In genomic region chr1:121368910-121369309, GRCh38 we compare ENCODE assay signal across 7 cellular contexts.
DNase-seq lines count a peak whose midpoint lies in the region; ATAC-seq and TF ChIP-seq lines count a peak whose summit lies in the region.
"Not testable (repeated sequence)": the region's sequence is repeated elsewhere in the genome, so short reads cannot be mapped to it uniquely, and the experiment has no call there.

No MANE protein-coding gene starts in this region.

- not testable (repeated sequence) for H4K8ac ChIP-seq in IMR-90 (ENCODE audit: low read depth in 2 of 2, low read length in 2 of 2)

- H3K56ac ChIP-seq in IMR-90 (ENCODE audit: extremely low read depth, insufficient read depth, low read length): not testable (repeated sequence)

- no CpG with 5 or more reads among the region's 5 CpGs for WGBS in IMR-90 (ENCODE audit: extremely low coverage in 2 of 2, insufficient read length in 1 of 2), 2 experiments
- WGBS in heart right ventricle, 2 donors: no CpG with 5 or more reads among the region's 5 CpGs
- no CpG with 5 or more reads among the region's 5 CpGs for WGBS in right lobe of liver (ENCODE audit: insufficient coverage, low coverage, low lambda C conversion rate, missing lambda C conversion rate)

- H4K20me1 ChIP-seq in IMR-90 (ENCODE audit: insufficient read depth, low read length): not testable (repeated sequence)

- H3K4me1 ChIP-seq in IMR-90 (ENCODE audit: control insufficient read depth, insufficient read depth, low read length); heart right ventricle; right lobe of liver; upper lobe of right lung: not testable (repeated sequence)

- H2BK5ac ChIP-seq in IMR-90 (ENCODE audit: low read depth, low read length, poor library complexity, severe bottlenecking): not testable (repeated sequence)

- not testable (repeated sequence) for TF ChIP-seq POLR2A in IMR-90 (IDR thresholded peaks at IDR 0.05; ENCODE audit: low read depth, low read length); right lobe of liver (IDR thresholded peaks at IDR 0.05)

- H3K4ac ChIP-seq in IMR-90 (ENCODE audit: low read depth, low read length): not testable (repeated sequence)

- H2AFZ ChIP-seq in IMR-90 (replicated peaks; ENCODE audit: low read length, poor library complexity): not testable (repeated sequence)

- not testable (repeated sequence) for H3K4me2 ChIP-seq in IMR-90 (ENCODE audit: low read depth, low read length)

- not testable (repeated sequence) for TF ChIP-seq CTCF in IMR-90 (conservative IDR thresholded peaks at IDR 0.05; ENCODE audit: low read depth, low read length); heart right ventricle (IDR thresholded peaks at IDR 0.05); right lobe of liver (IDR thresholded peaks at IDR 0.05); upper lobe of right lung (IDR thresholded peaks at IDR 0.05)

- H3K9ac ChIP-seq in IMR-90 (ENCODE audit: low read depth, low read length): not testable (repeated sequence)

- not testable (repeated sequence) for H2BK120ac ChIP-seq in IMR-90 (ENCODE audit: low read depth, low read length)

- H2BK20ac ChIP-seq in IMR-90 (ENCODE audit: low read depth, low read length): not testable (repeated sequence)

- not testable (repeated sequence) for TF ChIP-seq RAD21 in IMR-90 (IDR thresholded peaks at IDR 0.05; ENCODE audit: low read length)

- not testable (repeated sequence) for H3K18ac ChIP-seq in IMR-90 (ENCODE audit: low read depth, low read length)

- peak; percentile 46; the same call in 1 of the 2 replicates for ATAC-seq in IMR-90 (ENCODE audit: low read depth)
- ATAC-seq in Right ventricle myocardium superior (ENCODE audit: poor library complexity): peak; percentile 72
- ATAC-seq in heart right ventricle: peak; percentile 22 to 74 (median 60)
- ATAC-seq in left ventricle myocardium superior: peak; percentile 69
- peak in 3 of 4 donors; percentile 29 to 55 (median 30) for ATAC-seq in right lobe of liver
- peak; percentile 78 for ATAC-seq in sciatic nerve
- ATAC-seq in upper lobe of right lung: peak; percentile 39

- H2AK9ac ChIP-seq in IMR-90 (replicated peaks; ENCODE audit: low read depth, low read length, poor library complexity): not testable (repeated sequence)

- not testable (repeated sequence) for H2BK15ac ChIP-seq in IMR-90 (ENCODE audit: low read depth, low read length)

- POLR2A ChIA-PET in IMR-90 (lab: Charles Lee; ENCODE audit: unreplicated experiment): not testable (repeated sequence)

- in situ Hi-C loops in IMR-90 (cut with MboI; ENCODE audit: low sequenced_read_pairs): not testable (repeated sequence)

- CTCF ChIA-PET in IMR-90 (lab: Yijun Ruan, JAX): not testable (repeated sequence)

- H3K27me3 ChIP-seq in IMR-90 (ENCODE audit: control insufficient read depth, insufficient read depth, low read length); heart right ventricle; right lobe of liver; upper lobe of right lung: not testable (repeated sequence)

- not testable (repeated sequence) for H4K91ac ChIP-seq in IMR-90 (ENCODE audit: insufficient read depth, low read depth, low read length)

- not testable (repeated sequence) for H3K79me1 ChIP-seq in IMR-90 (ENCODE audit: low read depth in 1 of 2, low read length in 2 of 2)

- DNase-seq in IMR-90; Right ventricle myocardium superior; heart right ventricle; left ventricle myocardium superior; right lobe of liver; sciatic nerve (ENCODE audit: low spot score); upper lobe of right lung: not testable (repeated sequence)

- H3K9me1 ChIP-seq in IMR-90 (ENCODE audit: insufficient read depth, low read length): not testable (repeated sequence)

- H3K36me3 ChIP-seq in IMR-90 (ENCODE audit: control insufficient read depth, insufficient read depth, low read length); heart right ventricle; right lobe of liver; upper lobe of right lung: not testable (repeated sequence)

- H3K9me3 ChIP-seq in IMR-90 (ENCODE audit: control insufficient read depth, insufficient read depth, low read length); heart right ventricle; right lobe of liver; upper lobe of right lung: not testable (repeated sequence)

- not testable (repeated sequence) for H4K5ac ChIP-seq in IMR-90 (ENCODE audit: low read depth, low read length)

- not testable (repeated sequence) for H3K14ac ChIP-seq in IMR-90 (replicated peaks; ENCODE audit: low read depth, low read length)

- not testable (repeated sequence) for H2AK5ac ChIP-seq in IMR-90 (ENCODE audit: low read depth, low read length)

- dilution Hi-C loops in IMR-90 (cut with HindIII; ENCODE audit: low sequenced_read_pairs, unreplicated experiment): not testable (repeated sequence)

- H3K23ac ChIP-seq in IMR-90 (ENCODE audit: low read depth, low read length): not testable (repeated sequence)

- not testable (repeated sequence) for BruUV-seq in IMR-90 (replicated peaks; lab: Mats Ljungman, UMichigan)

- not testable (repeated sequence) for H3K4me3 ChIP-seq in IMR-90 (ENCODE audit: insufficient read depth, low read depth, low read length); heart right ventricle; right lobe of liver; upper lobe of right lung

- intact Hi-C loops in IMR-90 (cut with micrococcal nuclease); Right ventricle myocardium superior (cut with DNase I); heart right ventricle (cut with DNase I); left ventricle myocardium superior (cut with micrococcal nuclease); right lobe of liver (cut with DNase I); sciatic nerve (cut with DNase I); upper lobe of right lung (cut with DNase I): not testable (repeated sequence)

- H3K27ac ChIP-seq in IMR-90 (ENCODE audit: insufficient read depth, low read length); heart right ventricle; right lobe of liver; upper lobe of right lung: not testable (repeated sequence)
